33 cellular contexts compared by ENCODE assay signal in genomic region chr9:94128580-94128979, GRCh38.
"Had no signal": no experiment of that assay in that cellular context is flagged by ENCODE, and none has a peak within 500 bp of the region (broad histone marks: within the 10 kb centered on the region; RNA-seq: fewer than 3 reads in every experiment).

No MANE protein-coding gene starts in this region.

- DNase-seq: activated CD4-positive, alpha-beta memory T cell treated with anti-CD3 and anti-CD28 coated beads, Interleukin-2, amount 10 ng/mL, durations not matched to agents 7 days and 5 days; activated CD4-positive, alpha-beta T cell treated with anti-CD3 and anti-CD28 coated beads for 1 hour; activated CD4-positive, alpha-beta T cell treated with anti-CD3 and anti-CD28 coated beads for 36 hours; activated CD4-positive, alpha-beta T cell treated with anti-CD3 and anti-CD28 coated beads for 48 hours; activated CD4-positive, alpha-beta T cell treated with anti-CD3 and anti-CD28 coated beads, Interleukin-2, amount 10 ng/mL, durations not matched to agents 7 days and 5 days; activated CD4-positive, alpha-beta T cell treated with anti-CD3 and anti-CD28 coated beads, Interleukin-2, amount 50 U/mL, for 48 hours; activated CD4-positive, CD25-positive, alpha-beta regulatory T cell; activated CD8-positive, alpha-beta memory T cell treated with anti-CD3 and anti-CD28 coated beads for 24 hours; activated CD8-positive, alpha-beta memory T cell treated with anti-CD3 and anti-CD28 coated beads, Interleukin-2, amount 10 ng/mL, durations not matched to agents 7 days and 5 days; activated CD8-positive, alpha-beta memory T cell treated with anti-CD3 and anti-CD28 coated beads, Interleukin-2, amount 50 U/mL, for 48 hours; activated CD8-positive, alpha-beta T cell treated with anti-CD3 and anti-CD28 coated beads, Interleukin-2, amount 10 ng/mL, durations not matched to agents 7 days and 5 days; activated effector memory CD4-positive, alpha-beta T cell treated with Interleukin-2 at 50 U/mL for 16 hours; activated gamma-delta T cell; activated naive CD4-positive, alpha-beta T cell treated with anti-CD3 and anti-CD28 coated beads, Interleukin-2, amount 10 ng/mL, durations not matched to agents 7 days and 5 days; activated naive CD4-positive, alpha-beta T cell treated with Interleukin-2 at 50 U/mL for 16 hours; activated naive CD8-positive, alpha-beta T cell treated with anti-CD3 and anti-CD28 coated beads, Interleukin-2, amount 10 ng/mL, durations not matched to agents 7 days and 5 days; activated naive CD8-positive, alpha-beta T cell treated with anti-CD3 and anti-CD28 coated beads, Interleukin-2, amount 50 U/mL, for 24 hours; activated T-cell treated with anti-CD3 and anti-CD28 coated beads, Interleukin-2, amount 50 U/mL, for 24 hours; activated T-cell treated with anti-CD3 and anti-CD28 coated beads, Interleukin-2, amount 50 U/mL, for 48 hours; amygdala; anterior cingulate cortex; caudate nucleus; cerebellar nuclear complex; T-cell; T-helper 17 cell; T1000; WERI-Rb-1 had no signal

- H3K4me3 ChIP-seq: ascending aorta, cardiac muscle cell had no signal

- ATAC-seq: activated CD4-positive, alpha-beta T cell treated with anti-CD3 and anti-CD28 coated beads for 36 hours; activated CD4-positive, CD25-positive, alpha-beta regulatory T cell treated with anti-CD3 and anti-CD28 coated beads, Interleukin-2, amount 50 U/mL, for 24 hours; activated CD8-positive, alpha-beta memory T cell treated with anti-CD3 and anti-CD28 coated beads, Interleukin-2, amount 10 ng/mL, durations not matched to agents 7 days and 5 days; activated CD8-positive, alpha-beta T cell treated with anti-CD3 and anti-CD28 coated beads, Interleukin-2, amount 10 ng/mL, durations not matched to agents 7 days and 5 days; activated naive CD8-positive, alpha-beta T cell treated with anti-CD3 and anti-CD28 coated beads, Interleukin-2, amount 50 U/mL, for 24 hours; T-cell; T-helper 17 cell; WTC11 had no signal

- H3K27ac ChIP-seq: ascending aorta, cardiac muscle cell, WERI-Rb-1 had no signal

- FAIRE-seq: bronchial epithelial cell, TTC549 had no signal

- H3K27me3 ChIP-seq: ascending aorta, cardiac muscle cell had no signal

- H3K36me3 ChIP-seq: ascending aorta, cardiac muscle cell, WERI-Rb-1 had no signal
